Comparison of ENCODE assay signal across 1 cellular context in genomic region chrX:48539345-48540014, GRCh38.
A peak's percentile ranks its signal among the peaks of the same experiment; 100 is the strongest.
TF ChIP-seq lines count a peak whose summit lies in the region.

TSS of gene TBC1D25 (plus strand) at chrX:48539714. CDS start at chrX:48539798, 84 bp downstream.

TF ChIP-seq in GM12878, 131 proteins besides CTCF, POLR2A, EP300 and RAD21 (continued from another document and continues in another):
- no peak for TF ChIP-seq ZBTB40 (IDR thresholded peaks at IDR 0.05; ENCODE audit: borderline replicate concordance)
- no peak for TF ChIP-seq MYC (IDR thresholded peaks at IDR 0.05; ENCODE audit: insufficient read depth, insufficient read length, insufficient replicate concordance, low read length, severe bottlenecking)
- TF ChIP-seq RUNX3 (IDR thresholded peaks at IDR 0.05; ENCODE audit: low read length): no peak
- TF ChIP-seq NFXL1 (IDR thresholded peaks at IDR 0.05; ENCODE audit: borderline replicate concordance): no peak
- TF ChIP-seq ZNF207 (IDR thresholded peaks at IDR 0.05; ENCODE audit: borderline replicate concordance): no peak
- no peak for TF ChIP-seq FOS (IDR thresholded peaks at IDR 0.05; ENCODE audit: borderline replicate concordance, extremely low read depth, insufficient read length)
- no peak for TF ChIP-seq ELK1 (IDR thresholded peaks at IDR 0.05; ENCODE audit: low read depth, low read length)
- no peak for TF ChIP-seq REST (IDR thresholded peaks at IDR 0.05; ENCODE audit: low read depth, low read length)
- no peak for TF ChIP-seq IRF4 (IDR thresholded peaks at IDR 0.05; ENCODE audit: low read depth, low read length)
- no peak for TF ChIP-seq GATAD2B (conservative IDR thresholded peaks at IDR 0.05; ENCODE audit: low read depth)
- TF ChIP-seq E2F8 (IDR thresholded peaks at IDR 0.05; ENCODE audit: low read depth, partially characterized antibody): no peak
- peak; percentile 45; the same call in 1 of the 2 replicates for TF ChIP-seq RAD51 (IDR thresholded peaks at IDR 0.05)
- no peak for TF ChIP-seq ESRRA (IDR thresholded peaks at IDR 0.05; ENCODE audit: low read length)
- no peak for TF ChIP-seq TCF3 (IDR thresholded peaks at IDR 0.05; ENCODE audit: borderline replicate concordance, insufficient read depth, low read depth, low read length)
- no peak for TF ChIP-seq ATF3 (IDR thresholded peaks at IDR 0.05; ENCODE audit: borderline replicate concordance, extremely low read depth, low read depth, low read length)
- no peak for TF ChIP-seq WRNIP1 (IDR thresholded peaks at IDR 0.05; ENCODE audit: borderline replicate concordance, low read depth, low read length)
- TF ChIP-seq PAX5 (IDR thresholded peaks at IDR 0.05; ENCODE audit: borderline replicate concordance, low read depth, low read length): no peak
- no peak for TF ChIP-seq DPF2 (IDR thresholded peaks at IDR 0.05)
- no peak for TF ChIP-seq FOXM1 (IDR thresholded peaks at IDR 0.05; ENCODE audit: low read depth, low read length)
- TF ChIP-seq BCLAF1 (IDR thresholded peaks at IDR 0.05): no peak
- TF ChIP-seq TCF7 (IDR thresholded peaks at IDR 0.05; ENCODE audit: borderline replicate concordance): no peak
- no peak for TF ChIP-seq STAT3 (IDR thresholded peaks at IDR 0.05; ENCODE audit: low read depth, low read length)
- TF ChIP-seq SPI1 (IDR thresholded peaks at IDR 0.05; ENCODE audit: borderline replicate concordance, insufficient read depth, low read depth, low read length): no peak
- TF ChIP-seq BACH1 (IDR thresholded peaks at IDR 0.05; ENCODE audit: borderline replicate concordance): peak; percentile 65
- no peak for TF ChIP-seq IRF3 (IDR thresholded peaks at IDR 0.05)
- TF ChIP-seq POLR2AphosphoS5 (IDR thresholded peaks at IDR 0.05; ENCODE audit: low read length): no peak
- no peak for TF ChIP-seq CHD1 (IDR thresholded peaks at IDR 0.05; ENCODE audit: low read depth, low read length)
- no peak for TF ChIP-seq HDGF (IDR thresholded peaks at IDR 0.05)
- TF ChIP-seq HDAC2 (IDR thresholded peaks at IDR 0.05): no peak
- peak; percentile 89 for TF ChIP-seq CREM (IDR thresholded peaks at IDR 0.05; ENCODE audit: low read depth)
- TF ChIP-seq ZBTB33 (IDR thresholded peaks at IDR 0.05): no peak
- no peak for TF ChIP-seq ZNF217 (IDR thresholded peaks at IDR 0.05)
- TF ChIP-seq ZBTB11 (CRISPR knock-in tag; IDR thresholded peaks at IDR 0.05): no peak
- no peak for TF ChIP-seq EGR1 (IDR thresholded peaks at IDR 0.05; ENCODE audit: borderline replicate concordance in 1 of 2, low read depth in 2 of 2, low read length in 2 of 2)
